8 cellular contexts compared by ENCODE assay signal in genomic region chr3:108131105-108131794, GRCh38. TPM values are rescaled to one million over a fixed set of nuclear protein-coding genes. Genes with fewer than 3 reads are reported as not detected.
DNase-seq lines count a peak whose midpoint lies in the region; ATAC-seq lines count a peak whose summit lies in the region.

No MANE protein-coding gene starts in this region.

- peaks cover 75% of the 10 kb centered on the region for H3K4me1 Mint-ChIP-seq in T-helper 2 cell treated with Interferon-gamma antibody and Interleukin-4, amounts not matched to agents 5 μg/mL and 100 μg/mL, for 36 hours (ENCODE audit: low read depth)
- H3K4me1 Mint-ChIP-seq in effector memory CD8-positive, alpha-beta T cell (ENCODE audit: low read depth in 2 of 2) = peaks cover 37 to 80% of the 10 kb centered on the region in 2 donors

- peaks cover 31% of the 10 kb centered on the region for H3K4me1 ChIP-seq in skeletal muscle satellite cell (ENCODE audit: control insufficient read depth, insufficient read depth, low read length)

- peak overlapping the region; percentile 75 for H3K4me3 Mint-ChIP-seq in T-helper 2 cell treated with Interferon-gamma antibody and Interleukin-4, amounts not matched to agents 5 μg/mL and 100 μg/mL, for 36 hours
- H3K4me3 Mint-ChIP-seq in effector memory CD8-positive, alpha-beta T cell = no peak overlapping the region

- peak overlapping the region; percentile 50 for H3K4me2 ChIP-seq in skeletal muscle satellite cell (ENCODE audit: low read length)

- DNase-seq in T-helper 2 cell treated with Interferon-gamma antibody and Interleukin-4, amounts not matched to agents 5 μg/mL and 100 μg/mL, for 36 hours (ENCODE audit: low spot score) = no peak
- DNase-seq in T-helper 2 cell = no peak
- DNase-seq in OCI-M1 (lab: John Stamatoyannopoulos, UW) = peak; percentile 47
- DNase-seq in effector memory CD8-positive, alpha-beta T cell = no peak
- DNase-seq in globus pallidus (ENCODE audit: low spot score) = no peak
- DNase-seq in NCI-H1436 treated with DMSO at 0.1 percent for 48 hours (lab: John Stamatoyannopoulos, UW) = no peak
- no peak for DNase-seq in cerebellar nuclear complex (lab: John Stamatoyannopoulos, UW)

- no peaks in the 10 kb centered on the region for H3K9me3 ChIP-seq in skeletal muscle satellite cell (replicated peaks; ENCODE audit: low read length)

- H3K9me3 Mint-ChIP-seq in T-helper 2 cell treated with Interferon-gamma antibody and Interleukin-4, amounts not matched to agents 5 μg/mL and 100 μg/mL, for 36 hours = peaks cover 18% of the 10 kb centered on the region
- peaks cover 0 to 7% of the 10 kb centered on the region in 2 donors for H3K9me3 Mint-ChIP-seq in effector memory CD8-positive, alpha-beta T cell

- no peaks in the 10 kb centered on the region for H3K27me3 ChIP-seq in skeletal muscle satellite cell (ENCODE audit: control insufficient read depth, insufficient read depth, low read length)

- no peaks in the 10 kb centered on the region for H3K27me3 Mint-ChIP-seq in T-helper 2 cell treated with Interferon-gamma antibody and Interleukin-4, amounts not matched to agents 5 μg/mL and 100 μg/mL, for 36 hours (ENCODE audit: low read depth)
- no peaks in the 10 kb centered on the region for H3K27me3 Mint-ChIP-seq in effector memory CD8-positive, alpha-beta T cell

- no peaks in the 10 kb centered on the region for H3K36me3 ChIP-seq in skeletal muscle satellite cell (ENCODE audit: insufficient read depth, low read length)

- peak overlapping the region; percentile 6 for H3K4me3 ChIP-seq in skeletal muscle satellite cell (ENCODE audit: low read length)

- no peak for ATAC-seq in effector memory CD8-positive, alpha-beta T cell (replicated peaks)

- H3K9ac ChIP-seq in skeletal muscle satellite cell (ENCODE audit: low read depth, low read length) = peak overlapping the region; percentile 33

- peak overlapping the region; percentile 48 for H3K27ac Mint-ChIP-seq in T-helper 2 cell treated with Interferon-gamma antibody and Interleukin-4, amounts not matched to agents 5 μg/mL and 100 μg/mL, for 36 hours
- H3K27ac Mint-ChIP-seq in effector memory CD8-positive, alpha-beta T cell = peak overlapping the region; percentile 15 to 83

- H3K36me3 Mint-ChIP-seq in T-helper 2 cell treated with Interferon-gamma antibody and Interleukin-4, amounts not matched to agents 5 μg/mL and 100 μg/mL, for 36 hours (ENCODE audit: low read depth) = peaks cover 67% of the 10 kb centered on the region
- H3K36me3 Mint-ChIP-seq in effector memory CD8-positive, alpha-beta T cell (ENCODE audit: insufficient read depth) = peaks cover 2% of the 10 kb centered on the region

RNA-seq across cellular contexts. Expression of gene CD47, which starts 40.4 kb away (rescaled TPM):
- total RNA-seq in skeletal muscle satellite cell (2012; rRNA removed) = 70.7 and 71.6 TPM in 2 replicates
